Comparison of ENCODE assay signal across 8 cellular contexts in genomic region chr1:50959913-50960844, GRCh38. TPM values are rescaled to one million over a fixed set of nuclear protein-coding genes. Genes with fewer than 3 reads are reported as not detected.
DNase-seq lines count a peak whose midpoint lies in the region; ATAC-seq, FAIRE-seq and TF ChIP-seq lines count a peak whose summit lies in the region.

Gene FAF1, minus strand, starts transcription at chr1:50960267. Its CDS starts 456 bp downstream, at chr1:50959811.

- no peaks in the 10 kb centered on the region for H4K20me1 ChIP-seq in smooth muscle cell (ENCODE audit: low read depth)

- POLR2A ChIA-PET in AG04449 (lab: Yijun Ruan, JAX) = interaction anchor here (0.8 to 1.7 kb wide), 4 partner anchors 9 to 24 kb away, joined by 3 to 8 read pairs (median 4); partner anchors contain the start of gene CDKN2C

- CTCF ChIA-PET in AG04449 (lab: Yijun Ruan, JAX) = interaction anchor here (1.0 to 3.8 kb wide), 8 partner anchors 9 to 229 kb away, joined by 3 to 23 read pairs (median 7); partner anchors contain the start of gene CDKN2C

- H3K9ac ChIP-seq in smooth muscle cell (ENCODE audit: low read depth) = peak within 1 kb of the TSS; percentile 78

- H3K36me3 ChIP-seq in bronchial epithelial cell (ENCODE audit: control insufficient read depth, insufficient read depth, low read length) (no peaks in the 10 kb centered on the region), smooth muscle cell (ENCODE audit: low read depth) (no peaks in the 10 kb centered on the region)

- H3K4me1 ChIP-seq in smooth muscle cell (ENCODE audit: low read depth) = no peaks in the 10 kb centered on the region

- peak; percentile 5 for TF ChIP-seq CTCF in AG04449 (IDR thresholded peaks at IDR 0.05; ENCODE audit: insufficient read depth, low read length, missing control alignments)
- no peak for TF ChIP-seq CTCF in WI38 (IDR thresholded peaks at IDR 0.05; ENCODE audit: low read depth, low read length)
- TF ChIP-seq CTCF in bronchial epithelial cell (IDR thresholded peaks at IDR 0.05; ENCODE audit: insufficient read depth, low read length, severe bottlenecking) = peak; percentile 40
- TF ChIP-seq CTCF in smooth muscle cell (IDR thresholded peaks at IDR 0.05; ENCODE audit: borderline replicate concordance, insufficient read depth, poor library complexity, severe bottlenecking) = no peak

- H2AFZ ChIP-seq in smooth muscle cell (ENCODE audit: low read depth) = peak within 1 kb of the TSS; percentile 94

- no peaks in the 10 kb centered on the region for H3F3A ChIP-seq in smooth muscle cell (ENCODE audit: low read depth)

- H3K79me2 ChIP-seq in smooth muscle cell (ENCODE audit: low read depth) = peaks cover 37% of the 10 kb centered on the region

- ATAC-seq in GM18867 (IDR thresholded peaks at IDR 0.05; ENCODE audit: unreplicated experiment) (peak; percentile 92), HG03103 (IDR thresholded peaks at IDR 0.05; ENCODE audit: low read depth, unreplicated experiment) (peak; percentile 80)

- peak within 1 kb of the TSS; percentile 95 for H3K4me2 ChIP-seq in smooth muscle cell

- peak; percentile 94 for FAIRE-seq in bronchial epithelial cell (lab: Jason Lieb, UNC)

- 1% methylated on average over 34 of the region's 80 CpGs for WGBS in smooth muscle cell (ENCODE audit: low lambda C conversion rate)

- DNase-seq in AG04449 (ENCODE audit: low read depth, low spot score) = peak; percentile 61
- peak; percentile 99 for DNase-seq in NCI-H2196 (lab: John Stamatoyannopoulos, UW; ENCODE audit: unreplicated experiment)
- DNase-seq in bronchial epithelial cell (ENCODE audit: low read depth) = peak; percentile 98
- peak; percentile 96 for DNase-seq in iPS-NIHi7 (ENCODE audit: extremely low spot score)
- DNase-seq in smooth muscle cell (lab: John Stamatoyannopoulos, UW; ENCODE audit: unreplicated experiment) = peak; percentile 78

- H3K27me3 ChIP-seq in bronchial epithelial cell (ENCODE audit: control insufficient read depth, insufficient read depth, low read length) (no peaks in the 10 kb centered on the region), smooth muscle cell (ENCODE audit: low read depth) (peaks cover 6% of the 10 kb centered on the region)

- peak within 1 kb of the TSS; percentile 58 for H3K27ac ChIP-seq in smooth muscle cell (ENCODE audit: low read depth)

- no peaks in the 10 kb centered on the region for H3K9me3 ChIP-seq in smooth muscle cell (replicated peaks; ENCODE audit: low read depth)

- H3K4me3 ChIP-seq in AG04449 (ENCODE audit: low read depth, low read length) = peak within 1 kb of the TSS; percentile 87
- H3K4me3 ChIP-seq in WI38 (ENCODE audit: low read depth, low read length) = peak within 1 kb of the TSS; percentile 88
- H3K4me3 ChIP-seq in bronchial epithelial cell (ENCODE audit: low read depth, low read length) = peak within 1 kb of the TSS; percentile 61
- H3K4me3 ChIP-seq in smooth muscle cell = peak within 1 kb of the TSS; percentile 95

RNA-seq across cellular contexts. Expression of gene FAF1, which starts in this region (rescaled TPM):
- 44.5 and 52.7 TPM in 2 replicates for total RNA-seq in bronchial epithelial cell
- total RNA-seq in smooth muscle cell = 37.7 and 51.5 TPM in 2 replicates
- polyA plus RNA-seq in smooth muscle cell = 51.3 and 51.6 TPM in 2 replicates

Comparison
In these comparisons a context has a peak if more than half of its experiments do, and no peak if none do; other contexts are left out.
1. Peak in every context shown above with its lines: DNase-seq, ATAC-seq, H3K4me3 ChIP-seq and H3K27ac ChIP-seq.
2. CTCF ChIP-seq: peak in AG04449 (single experiment) and bronchial epithelial cell (single experiment); none in WI38 (single experiment) and smooth muscle cell (single experiment).